9 cellular contexts compared by ENCODE assay signal in genomic region chr2:225008935-225009334, GRCh38. TPM values are rescaled to one million over a fixed set of nuclear protein-coding genes. Genes with fewer than 3 reads are reported as not detected.
DNase-seq lines count a peak whose midpoint lies in the region; ATAC-seq and TF ChIP-seq lines count a peak whose summit lies in the region.
"Had no signal": no experiment of that assay in that cellular context is flagged by ENCODE, and none has a peak within 500 bp of the region (broad histone marks: within the 10 kb centered on the region; RNA-seq: fewer than 3 reads in every experiment).

No MANE protein-coding gene starts in this region.

- DNase-seq in CD1c-positive myeloid dendritic cell (ENCODE audit: extremely low spot score): peak; percentile 18
- DNase-seq in RPMI7951 (ENCODE audit: low read depth): peak; percentile 32
- DNase-seq in kidney epithelial cell (ENCODE audit: low read depth): no peak
- DNase-seq in RWPE1 (ENCODE audit: low spot score): no peak
- no peak for DNase-seq in middle frontal gyrus (ENCODE audit: extremely low spot score, low spot score)
- no peak for DNase-seq in SKM-1 (lab: John Stamatoyannopoulos, UW; ENCODE audit: unreplicated experiment)

- no peaks in the 10 kb centered on the region for H3K36me3 ChIP-seq in kidney epithelial cell (ENCODE audit: control insufficient read depth, insufficient read depth, low read length)
- H3K36me3 ChIP-seq: gastroesophageal sphincter had no signal

- CTCF ChIA-PET in RWPE1 (lab: Yijun Ruan, JAX): interaction anchor here (0.6 to 0.7 kb wide), 3 partner anchors 92 to 340 kb away, joined by 3 read pairs; no protein-coding TSS in a partner anchor

- TF ChIP-seq CTCF in kidney epithelial cell (IDR thresholded peaks at IDR 0.05; ENCODE audit: insufficient read depth, low read length, poor library complexity, severe bottlenecking) (peak; percentile 53), RWPE1 (conservative IDR thresholded peaks at IDR 0.05; ENCODE audit: low read depth) (no peak; the same call in 1 of the 2 replicates)

- ATAC-seq in GM19395 (IDR thresholded peaks at IDR 0.05; ENCODE audit: unreplicated experiment) (peak; percentile 34), GM19035 (IDR thresholded peaks at IDR 0.05; ENCODE audit: unreplicated experiment) (no peak)
- ATAC-seq: gastroesophageal sphincter had no signal

- no peaks in the 10 kb centered on the region for H3K27me3 ChIP-seq in kidney epithelial cell (ENCODE audit: control insufficient read depth, insufficient read depth, low read length)
- H3K27me3 ChIP-seq: gastroesophageal sphincter had no signal

- POLR2A ChIA-PET in RWPE1 (lab: Yijun Ruan, JAX; ENCODE audit: low non-redundant PET): no interaction called here

- H3K4me3 ChIP-seq in kidney epithelial cell (ENCODE audit: low read depth, low read length): no peak overlapping the region
- H3K4me3 ChIP-seq: gastroesophageal sphincter had no signal

- H3K27ac ChIP-seq in RWPE1: no peak overlapping the region
- H3K27ac ChIP-seq: gastroesophageal sphincter had no signal

RNA-seq across cellular contexts. Expression of gene DOCK10, which starts 33.3 kb away (rescaled TPM):
- 42.8 and 45.6 TPM in 2 replicates for total RNA-seq in RPMI7951 (2014; rRNA removed; shearing (Covaris generic))
- total RNA-seq in kidney epithelial cell: 1.2 and 5.0 TPM in 2 replicates

Comparison
In these comparisons a context has a peak if more than half of its experiments do, and no peak if none do; other contexts are left out.
1. DNase-seq: peak in CD1c-positive myeloid dendritic cell (single experiment) and RPMI7951 (single experiment); none in kidney epithelial cell (single experiment), RWPE1 (single experiment), middle frontal gyrus (single experiment) and SKM-1 (single experiment).